ENCODE assay signal across 11 cellular contexts in genomic region chr3:133938770-133939495, GRCh38. TPM values are rescaled to one million over a fixed set of nuclear protein-coding genes. Genes with fewer than 3 reads are reported as not detected.
DNase-seq lines count a peak whose midpoint lies in the region; ATAC-seq and TF ChIP-seq lines count a peak whose summit lies in the region.
"Had no signal": no experiment of that assay in that cellular context is flagged by ENCODE, and none has a peak within 500 bp of the region (broad histone marks: within the 10 kb centered on the region; RNA-seq: fewer than 3 reads in every experiment).

No MANE protein-coding gene starts in this region.

- H2AFZ ChIP-seq in GM23248 (no peak overlapping the region), PC-3 (ENCODE audit: low read length) (no peak overlapping the region)

- BruUV-seq in PC-3 (replicated peaks; lab: Mats Ljungman, UMichigan) = no TSS peak

- in situ Hi-C loops in GM23248 (cut with MboI) = loop anchor here (10.0 to 25.0 kb wide), 2 partner anchors 256 to 548 kb away; partner anchors contain the start of genes ANAPC13 and CEP63

- TF ChIP-seq CTCF in PC-3 (conservative IDR thresholded peaks at IDR 0.05; ENCODE audit: low read depth, low read length) (no peak), epithelial cell of proximal tubule (conservative IDR thresholded peaks at IDR 0.05; ENCODE audit: low read depth, low read length) (peak; percentile 36), sigmoid colon (IDR thresholded peaks at IDR 0.05) (no peak)

- H3K4me1 ChIP-seq in GM23248 (ENCODE audit: insufficient read depth) = peaks cover 21% of the 10 kb centered on the region
- peaks cover 12% of the 10 kb centered on the region for H3K4me1 ChIP-seq in PC-3 (ENCODE audit: insufficient read depth, low read length)
- H3K4me1 ChIP-seq in sigmoid colon = peaks cover 0 to 5% (median 2%) of the 10 kb centered on the region in 4 donors
- H3K4me1 ChIP-seq: right lobe of liver, uterus had no signal

- TF ChIP-seq EP300 in sigmoid colon (IDR thresholded peaks at IDR 0.05) = no peak

- H4K20me1 ChIP-seq in GM23248 (ENCODE audit: insufficient read depth) (no peaks in the 10 kb centered on the region), PC-3 (ENCODE audit: low read length) (0 out of 2 replicates have a peak, but pooled peaks cover under 1% of the 10 kb centered on the region)

- intact Hi-C loops in PC-3 (cut with micrococcal nuclease) (loop anchor here (10.0 kb wide), 1 partner anchor 366 kb away; no protein-coding TSS in a partner anchor), sigmoid colon (cut with DNase I) (no loop called here)

- H3F3A ChIP-seq in GM23248 (ENCODE audit: insufficient read depth) = peaks cover 8% of the 10 kb centered on the region; the same call in 1 of the 2 replicates
- no peaks in the 10 kb centered on the region for H3F3A ChIP-seq in PC-3 (ENCODE audit: low read length, unreplicated experiment)

- H3K4me2 ChIP-seq in GM23248 (ENCODE audit: unreplicated experiment) (no peak overlapping the region), PC-3 (ENCODE audit: low read length) (no peak overlapping the region)

- CTCF ChIA-PET in PC-3 (lab: Charles Lee) = no interaction called here

- ATAC-seq in PC-3 = no peak
- ATAC-seq: right lobe of liver had no signal

- H3K27ac ChIP-seq in GM23248 = no peak overlapping the region
- H3K27ac ChIP-seq in PC-3 (ENCODE audit: low read length) = no peak overlapping the region
- H3K27ac ChIP-seq in sigmoid colon = peak overlapping the region in 1 of 4 donors; percentile 77
- H3K27ac ChIP-seq: coronary artery, right lobe of liver had no signal

- H3K36me3 ChIP-seq in GM23248 (ENCODE audit: low read depth) (no peaks in the 10 kb centered on the region), PC-3 (ENCODE audit: low read depth, low read length) (no peaks in the 10 kb centered on the region), sigmoid colon (no peaks in the 10 kb centered on the region)
- H3K36me3 ChIP-seq: right lobe of liver, uterus had no signal

- H3K79me2 ChIP-seq in GM23248 (ENCODE audit: insufficient read depth) (no peaks in the 10 kb centered on the region), PC-3 (ENCODE audit: low read length) (no peaks in the 10 kb centered on the region)

- DNase-seq in GM23248 (peak; percentile 17), PC-3 (peak; percentile 6), epithelial cell of proximal tubule (ENCODE audit: low read depth) (no peak), sigmoid colon (peak; percentile 32), NCI-H2029 treated with DMSO at 0.1 percent for 48 hours (lab: John Stamatoyannopoulos, UW) (no peak), cerebellar nuclear complex (lab: John Stamatoyannopoulos, UW) (no peak), DMS79 treated with DMSO at 0.1 percent for 48 hours (lab: John Stamatoyannopoulos, UW) (no peak)
- DNase-seq: NCI-H2029, right lobe of liver had no signal

- WGBS in GM23248 (ENCODE audit: low coverage in 1 of 2, low lambda C conversion rate in 2 of 2, missing lambda C conversion rate in 2 of 2), 2 experiments = 82 to 86% methylated on average over 2 of the region's 2 CpGs
- WGBS in sigmoid colon, 2 donors = 71 to 77% methylated on average over 2 of the region's 2 CpGs

- no peak overlapping the region for H3K4me3 ChIP-seq in GM23248
- no peak overlapping the region for H3K4me3 ChIP-seq in PC-3 (ENCODE audit: low read length)
- H3K4me3 ChIP-seq in epithelial cell of proximal tubule (ENCODE audit: low read depth, low read length) = no peak overlapping the region
- H3K4me3 ChIP-seq in sigmoid colon = no peak overlapping the region
- H3K4me3 ChIP-seq: coronary artery, right lobe of liver, uterus had no signal

- POLR2A ChIA-PET in PC-3 (lab: Charles Lee; ENCODE audit: unreplicated experiment) = no interaction called here

- H3K27me3 ChIP-seq in GM23248 (replicated peaks; ENCODE audit: insufficient read depth) (no peaks in the 10 kb centered on the region), PC-3 (ENCODE audit: low read length) (0 out of 2 replicates have a peak, but pooled peaks cover 7% of the 10 kb centered on the region), sigmoid colon (no peaks in the 10 kb centered on the region)
- H3K27me3 ChIP-seq: right lobe of liver, uterus had no signal

- no peak for TF ChIP-seq POLR2A in sigmoid colon (IDR thresholded peaks at IDR 0.05)

- H3K9me3 ChIP-seq in GM23248 (ENCODE audit: low read depth) = no peaks in the 10 kb centered on the region
- H3K9me3 ChIP-seq in PC-3 (ENCODE audit: low read length) = no peaks in the 10 kb centered on the region
- no peaks in the 10 kb centered on the region for H3K9me3 ChIP-seq in sigmoid colon
- H3K9me3 ChIP-seq: right lobe of liver, uterus had no signal

- no peaks in the 10 kb centered on the region for H3K9me2 ChIP-seq in GM23248 (ENCODE audit: insufficient read depth)
- no peaks in the 10 kb centered on the region for H3K9me2 ChIP-seq in PC-3 (replicated peaks; ENCODE audit: low read length)

- no peak overlapping the region for H3K9ac ChIP-seq in GM23248
- no peak overlapping the region for H3K9ac ChIP-seq in PC-3 (ENCODE audit: low read length)

RNA-seq across cellular contexts. Expression of gene RAB6B, which starts 43.3 kb away (rescaled TPM):
- 0.38 and 0.76 TPM in 2 replicates for total RNA-seq in GM23248 (2014; rRNA removed; shearing (Covaris generic))
- polyA plus RNA-seq in GM23248 (2016; fragmentation: Nextera tagmentation; extraction: Ambion mirVana) (0.59 and 0.67 TPM in 2 replicates), sigmoid colon (10 to 100 TPM in 1 of 3 donors, 1 to 10 TPM in 1, under 1 TPM in 1; 0.60 to 19.7 (median 5.1) TPM)
- total RNA-seq in PC-3 (2014; rRNA removed) (0.22 and 0.75 TPM in 2 replicates), epithelial cell of proximal tubule (2.8 and 3.5 TPM in 2 replicates), sigmoid colon (1 to 10 TPM; 4.3 to 8.0 (median 5.5) TPM)

Comparison
In these comparisons a context has a peak if more than half of its experiments do, and no peak if none do; other contexts are left out.
1. DNase-seq: peak in GM23248 (single experiment), PC-3 (single experiment) and sigmoid colon (single experiment); none in epithelial cell of proximal tubule (single experiment), NCI-H2029 treated with DMSO at 0.1 percent for 48 hours (single experiment), cerebellar nuclear complex (0 of 2) and DMS79 treated with DMSO at 0.1 percent for 48 hours (single experiment).